In genomic region chr9:80320916-80321315, GRCh38 we compare ENCODE assay signal across 21 cellular contexts.
DNase-seq lines count a peak whose midpoint lies in the region; ATAC-seq, FAIRE-seq and TF ChIP-seq lines count a peak whose summit lies in the region.
"Had no signal": no experiment of that assay in that cellular context is flagged by ENCODE, and none has a peak within 500 bp of the region (broad histone marks: within the 10 kb centered on the region; RNA-seq: fewer than 3 reads in every experiment).

No MANE protein-coding gene starts in this region.

- FAIRE-seq in HTR-8/SVneo (lab: Jason Lieb, UNC), result no peak
- FAIRE-seq: K562 had no signal

- no peaks in the 10 kb centered on the region for H3K9me3 ChIP-seq in skeletal muscle satellite cell (replicated peaks; ENCODE audit: low read length)
- H3K9me3 ChIP-seq: ascending aorta, ovary, spleen, tibial artery had no signal

- peak overlapping the region; percentile 36 for H3K9ac ChIP-seq in skeletal muscle satellite cell (ENCODE audit: low read depth, low read length)

- in situ Hi-C loops in brain microvascular endothelial cell (cut with HindIII; ENCODE audit: low pct_ligation_motif_present, low sequenced_read_pairs), result no loop called here

- H3K27me3 ChIP-seq in brain microvascular endothelial cell (replicated peaks), result no peaks in the 10 kb centered on the region
- H3K27me3 ChIP-seq in kidney epithelial cell (ENCODE audit: control insufficient read depth, insufficient read depth, low read length), result no peaks in the 10 kb centered on the region
- no peaks in the 10 kb centered on the region for H3K27me3 ChIP-seq in skeletal muscle satellite cell (ENCODE audit: control insufficient read depth, insufficient read depth, low read length)
- H3K27me3 ChIP-seq: ascending aorta, ovary, spleen, tibial artery had no signal

- H3K36me3 ChIP-seq in brain microvascular endothelial cell (replicated peaks) (no peaks in the 10 kb centered on the region), kidney epithelial cell (ENCODE audit: control insufficient read depth, insufficient read depth, low read length) (no peaks in the 10 kb centered on the region), skeletal muscle satellite cell (ENCODE audit: insufficient read depth, low read length) (no peaks in the 10 kb centered on the region)
- H3K36me3 ChIP-seq: ascending aorta, ovary, spleen, tibial artery had no signal

- H3K4me2 ChIP-seq in skeletal muscle satellite cell (ENCODE audit: low read length), result peak overlapping the region; percentile 65
- H3K4me2 ChIP-seq: GM23338 had no signal

- DNase-seq in HTR-8/SVneo (ENCODE audit: insufficient read length, low spot score) (peak; percentile 1), brain microvascular endothelial cell (peak; percentile 69), kidney epithelial cell (ENCODE audit: low read depth) (peak; percentile 26), NCI-H146 treated with DMSO at 0.1 percent for 48 hours (lab: John Stamatoyannopoulos, UW; ENCODE audit: unreplicated experiment) (no peak)
- DNase-seq: activated CD4-positive, alpha-beta T cell treated with anti-CD3 and anti-CD28 coated beads, Interleukin-2, amount 10 ng/mL, durations not matched to agents 7 days and 5 days; activated CD8-positive, alpha-beta memory T cell treated with anti-CD3 and anti-CD28 coated beads, Interleukin-2, amount 50 U/mL, for 48 hours; left colon; NCI-H2081 treated with DMSO at 0.1 percent for 48 hours; NCI-H524; ovary; spleen; SW 1271; tibial artery had no signal

- H3K4me3 ChIP-seq in brain microvascular endothelial cell (ENCODE audit: low read depth, low read length) (no peak overlapping the region), kidney epithelial cell (ENCODE audit: low read depth, low read length) (no peak overlapping the region), skeletal muscle satellite cell (ENCODE audit: low read length) (peak overlapping the region; percentile 33)
- H3K4me3 ChIP-seq: ascending aorta, GM23338, K562, ovary, spleen, tibial artery had no signal

- H3K4me1 ChIP-seq in skeletal muscle satellite cell (ENCODE audit: control insufficient read depth, insufficient read depth, low read length), result peaks cover 15% of the 10 kb centered on the region
- H3K4me1 ChIP-seq: ascending aorta, spleen had no signal

- no peak for ATAC-seq in HG03354 (IDR thresholded peaks at IDR 0.05; ENCODE audit: poor library complexity, severe bottlenecking, unreplicated experiment)
- no peak for ATAC-seq in GM18511 (IDR thresholded peaks at IDR 0.05; ENCODE audit: unreplicated experiment)
- ATAC-seq in GM18907 (IDR thresholded peaks at IDR 0.05; ENCODE audit: unreplicated experiment), result no peak
- ATAC-seq: GM23338; K562; left colon; stimulated activated effector memory CD8-positive, alpha-beta T cell treated with anti-CD3 and anti-CD28 coated beads, Interleukin-12 subunit alpha, Interleukin-12 subunit beta, amount 100 ng/mL, for 72 hours had no signal

- H3K27ac ChIP-seq in brain microvascular endothelial cell, result peak overlapping the region; percentile 65
- H3K27ac ChIP-seq: ascending aorta, ovary, spleen, tibial artery had no signal

- TF ChIP-seq CTCF in brain microvascular endothelial cell (IDR thresholded peaks at IDR 0.05; ENCODE audit: low read depth, low read length, missing control alignments) (no peak), kidney epithelial cell (IDR thresholded peaks at IDR 0.05; ENCODE audit: insufficient read depth, low read length, poor library complexity, severe bottlenecking) (no peak)
